Comparison of ENCODE assay signal across 2 cellular contexts in the genomic region with DNA sequence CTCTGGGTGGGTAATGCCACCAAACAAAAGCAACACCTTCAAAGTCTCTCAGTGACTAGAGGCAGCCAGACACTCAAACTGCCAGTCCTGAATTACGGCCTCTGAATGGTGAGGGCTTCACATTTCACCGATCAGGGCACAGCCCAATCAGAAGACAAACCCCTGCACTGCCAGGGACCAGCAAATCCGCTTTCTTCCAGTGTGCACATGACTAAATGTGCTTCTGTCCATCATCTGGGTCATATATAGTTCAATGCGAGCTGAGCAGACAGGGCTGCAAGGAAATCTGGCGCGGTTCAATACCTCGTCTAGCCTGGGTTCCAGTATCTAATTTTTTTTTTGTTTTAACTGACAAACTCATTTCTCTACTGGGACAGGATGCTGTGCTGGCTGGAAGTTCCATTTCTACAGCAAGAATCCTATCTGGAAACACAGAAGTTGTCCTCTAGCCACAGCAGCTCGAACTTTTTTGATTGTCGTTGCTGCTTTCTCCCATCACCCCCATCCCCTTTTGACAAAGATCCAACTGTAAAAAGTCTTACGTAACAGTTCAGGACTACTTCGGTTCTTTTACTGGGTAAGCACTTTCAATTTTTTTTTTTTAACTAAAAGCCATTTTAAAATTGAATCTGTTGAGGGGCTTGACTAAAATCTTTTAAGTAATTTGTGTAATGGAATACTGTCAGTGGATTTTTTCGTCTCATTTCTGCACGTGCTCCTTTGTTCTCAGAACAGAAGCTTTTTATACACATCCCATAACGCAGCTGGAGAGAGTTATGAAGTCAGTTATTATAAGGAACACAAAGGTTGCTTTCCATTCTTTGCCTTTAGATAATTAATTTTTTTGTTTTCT.
TF ChIP-seq lines count a peak whose summit lies in the region.

No MANE protein-coding gene starts in this region.

TF ChIP-seq in A549, 52 proteins besides CTCF, POLR2A, EP300 and RAD21 (continued from another document and continues in another):
- TF ChIP-seq, protein P1, sequence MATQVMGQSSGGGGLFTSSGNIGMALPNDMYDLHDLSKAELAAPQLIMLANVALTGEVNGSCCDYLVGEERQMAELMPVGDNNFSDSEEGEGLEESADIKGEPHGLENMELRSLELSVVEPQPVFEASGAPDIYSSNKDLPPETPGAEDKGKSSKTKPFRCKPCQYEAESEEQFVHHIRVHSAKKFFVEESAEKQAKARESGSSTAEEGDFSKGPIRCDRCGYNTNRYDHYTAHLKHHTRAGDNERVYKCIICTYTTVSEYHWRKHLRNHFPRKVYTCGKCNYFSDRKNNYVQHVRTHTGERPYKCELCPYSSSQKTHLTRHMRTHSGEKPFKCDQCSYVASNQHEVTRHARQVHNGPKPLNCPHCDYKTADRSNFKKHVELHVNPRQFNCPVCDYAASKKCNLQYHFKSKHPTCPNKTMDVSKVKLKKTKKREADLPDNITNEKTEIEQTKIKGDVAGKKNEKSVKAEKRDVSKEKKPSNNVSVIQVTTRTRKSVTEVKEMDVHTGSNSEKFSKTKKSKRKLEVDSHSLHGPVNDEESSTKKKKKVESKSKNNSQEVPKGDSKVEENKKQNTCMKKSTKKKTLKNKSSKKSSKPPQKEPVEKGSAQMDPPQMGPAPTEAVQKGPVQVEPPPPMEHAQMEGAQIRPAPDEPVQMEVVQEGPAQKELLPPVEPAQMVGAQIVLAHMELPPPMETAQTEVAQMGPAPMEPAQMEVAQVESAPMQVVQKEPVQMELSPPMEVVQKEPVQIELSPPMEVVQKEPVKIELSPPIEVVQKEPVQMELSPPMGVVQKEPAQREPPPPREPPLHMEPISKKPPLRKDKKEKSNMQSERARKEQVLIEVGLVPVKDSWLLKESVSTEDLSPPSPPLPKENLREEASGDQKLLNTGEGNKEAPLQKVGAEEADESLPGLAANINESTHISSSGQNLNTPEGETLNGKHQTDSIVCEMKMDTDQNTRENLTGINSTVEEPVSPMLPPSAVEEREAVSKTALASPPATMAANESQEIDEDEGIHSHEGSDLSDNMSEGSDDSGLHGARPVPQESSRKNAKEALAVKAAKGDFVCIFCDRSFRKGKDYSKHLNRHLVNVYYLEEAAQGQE (IDR thresholded peaks at IDR 0.05), result no peak
- TF ChIP-seq POLR2AphosphoS2 (conservative IDR thresholded peaks at IDR 0.05; ENCODE audit: low read length) (no peak), KDM5A (IDR thresholded peaks at IDR 0.05) (no peak), SMC3 (IDR thresholded peaks at IDR 0.05) (no peak), EHF (CRISPR knock-in tag; IDR thresholded peaks at IDR 0.05) (no peak), GATA3 (IDR thresholded peaks at IDR 0.05; ENCODE audit: borderline replicate concordance) (no peak; the same call in 1 of the 2 replicates), MYC (IDR thresholded peaks at IDR 0.05; ENCODE audit: borderline replicate concordance, low read length) (0 out of 2 replicates have a peak, but pooled peaks have one; percentile 31), FOXS1 (CRISPR knock-in tag; IDR thresholded peaks at IDR 0.05) (no peak), ZC3H11A (IDR thresholded peaks at IDR 0.05) (no peak), NR3C1 (IDR thresholded peaks at IDR 0.05) (no peak), ZNF302 (CRISPR knock-in tag; IDR thresholded peaks at IDR 0.05) (no peak), JUNB (IDR thresholded peaks at IDR 0.05) (no peak), TFCP2L1 (CRISPR knock-in tag; IDR thresholded peaks at IDR 0.05) (no peak), CHD4 (IDR thresholded peaks at IDR 0.05; ENCODE audit: borderline replicate concordance) (no peak), HOXB13 (CRISPR knock-in tag; IDR thresholded peaks at IDR 0.05; ENCODE audit: low read depth) (no peak), MAFK (IDR thresholded peaks at IDR 0.05; ENCODE audit: partially characterized antibody) (peak; percentile 1), BHLHE40 (IDR thresholded peaks at IDR 0.05; ENCODE audit: low read depth, low read length) (no peak), NPAS2 (CRISPR knock-in tag; IDR thresholded peaks at IDR 0.05; ENCODE audit: borderline replicate concordance) (no peak), CEBPB (IDR thresholded peaks at IDR 0.05) (peak; percentile 58 to 90; a peak in 3 of 4 replicates), HOXA7 (CRISPR knock-in tag; IDR thresholded peaks at IDR 0.05) (peak; percentile 55; the same call in 1 of the 2 replicates), EHMT2 (IDR thresholded peaks at IDR 0.05; ENCODE audit: low read depth) (no peak), TP53 (CRISPR knock-in tag; IDR thresholded peaks at IDR 0.05) (no peak), HDAC2 (IDR thresholded peaks at IDR 0.05) (no peak), RFX5 (IDR thresholded peaks at IDR 0.05) (no peak), CHD2 (IDR thresholded peaks at IDR 0.05; ENCODE audit: low read length, partially characterized antibody) (no peak), MAZ (IDR thresholded peaks at IDR 0.05; ENCODE audit: borderline replicate concordance, low read depth, low read length) (no peak), ESRRA (IDR thresholded peaks at IDR 0.05; ENCODE audit: borderline replicate concordance, low read length) (no peak), RARB (CRISPR knock-in tag; IDR thresholded peaks at IDR 0.05) (peak; percentile 65; the same call in 1 of the 2 replicates), FOSL2 (IDR thresholded peaks at IDR 0.05) (no peak), FOSL2 (CRISPR knock-in tag; IDR thresholded peaks at IDR 0.05) (no peak), ZSCAN20 (CRISPR knock-in tag; IDR thresholded peaks at IDR 0.05) (no peak)
- TF ChIP-seq, protein P2, sequence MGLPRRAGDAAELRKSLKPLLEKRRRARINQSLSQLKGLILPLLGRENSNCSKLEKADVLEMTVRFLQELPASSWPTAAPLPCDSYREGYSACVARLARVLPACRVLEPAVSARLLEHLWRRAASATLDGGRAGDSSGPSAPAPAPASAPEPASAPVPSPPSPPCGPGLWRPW (IDR thresholded peaks at IDR 0.05), result no peak
- TF ChIP-seq, protein P3, sequence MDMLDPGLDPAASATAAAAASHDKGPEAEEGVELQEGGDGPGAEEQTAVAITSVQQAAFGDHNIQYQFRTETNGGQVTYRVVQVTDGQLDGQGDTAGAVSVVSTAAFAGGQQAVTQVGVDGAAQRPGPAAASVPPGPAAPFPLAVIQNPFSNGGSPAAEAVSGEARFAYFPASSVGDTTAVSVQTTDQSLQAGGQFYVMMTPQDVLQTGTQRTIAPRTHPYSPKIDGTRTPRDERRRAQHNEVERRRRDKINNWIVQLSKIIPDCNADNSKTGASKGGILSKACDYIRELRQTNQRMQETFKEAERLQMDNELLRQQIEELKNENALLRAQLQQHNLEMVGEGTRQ (IDR thresholded peaks at IDR 0.05), result peak; percentile 88
- TF ChIP-seq, protein P4, sequence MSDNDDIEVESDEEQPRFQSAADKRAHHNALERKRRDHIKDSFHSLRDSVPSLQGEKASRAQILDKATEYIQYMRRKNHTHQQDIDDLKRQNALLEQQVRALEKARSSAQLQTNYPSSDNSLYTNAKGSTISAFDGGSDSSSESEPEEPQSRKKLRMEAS (IDR thresholded peaks at IDR 0.05), result peak; percentile 55
- TF ChIP-seq, protein P5, sequence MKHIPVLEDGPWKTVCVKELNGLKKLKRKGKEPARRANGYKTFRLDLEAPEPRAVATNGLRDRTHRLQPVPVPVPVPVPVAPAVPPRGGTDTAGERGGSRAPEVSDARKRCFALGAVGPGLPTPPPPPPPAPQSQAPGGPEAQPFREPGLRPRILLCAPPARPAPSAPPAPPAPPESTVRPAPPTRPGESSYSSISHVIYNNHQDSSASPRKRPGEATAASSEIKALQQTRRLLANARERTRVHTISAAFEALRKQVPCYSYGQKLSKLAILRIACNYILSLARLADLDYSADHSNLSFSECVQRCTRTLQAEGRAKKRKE (CRISPR knock-in tag; IDR thresholded peaks at IDR 0.05; ENCODE audit: low read depth), result no peak

TF ChIP-seq in liver, 16 proteins besides CTCF, POLR2A, EP300 and RAD21 (continued from another document):
- TF ChIP-seq, protein P6, sequence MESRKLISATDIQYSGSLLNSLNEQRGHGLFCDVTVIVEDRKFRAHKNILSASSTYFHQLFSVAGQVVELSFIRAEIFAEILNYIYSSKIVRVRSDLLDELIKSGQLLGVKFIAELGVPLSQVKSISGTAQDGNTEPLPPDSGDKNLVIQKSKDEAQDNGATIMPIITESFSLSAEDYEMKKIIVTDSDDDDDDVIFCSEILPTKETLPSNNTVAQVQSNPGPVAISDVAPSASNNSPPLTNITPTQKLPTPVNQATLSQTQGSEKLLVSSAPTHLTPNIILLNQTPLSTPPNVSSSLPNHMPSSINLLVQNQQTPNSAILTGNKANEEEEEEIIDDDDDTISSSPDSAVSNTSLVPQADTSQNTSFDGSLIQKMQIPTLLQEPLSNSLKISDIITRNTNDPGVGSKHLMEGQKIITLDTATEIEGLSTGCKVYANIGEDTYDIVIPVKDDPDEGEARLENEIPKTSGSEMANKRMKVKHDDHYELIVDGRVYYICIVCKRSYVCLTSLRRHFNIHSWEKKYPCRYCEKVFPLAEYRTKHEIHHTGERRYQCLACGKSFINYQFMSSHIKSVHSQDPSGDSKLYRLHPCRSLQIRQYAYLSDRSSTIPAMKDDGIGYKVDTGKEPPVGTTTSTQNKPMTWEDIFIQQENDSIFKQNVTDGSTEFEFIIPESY (IDR thresholded peaks at IDR 0.05), result no peak
- TF ChIP-seq NR2F2 (IDR thresholded peaks at IDR 0.05) (no peak), SP1 (IDR thresholded peaks at IDR 0.05) (peak; percentile 69), JUND (IDR thresholded peaks at IDR 0.05) (no peak), RXRA (IDR thresholded peaks at IDR 0.05) (peak; percentile 66 to 79)
- TF ChIP-seq, protein P4 (IDR thresholded peaks at IDR 0.05), result no peak
